Comparison of ENCODE assay signal across 19 cellular contexts in the genomic region with DNA sequence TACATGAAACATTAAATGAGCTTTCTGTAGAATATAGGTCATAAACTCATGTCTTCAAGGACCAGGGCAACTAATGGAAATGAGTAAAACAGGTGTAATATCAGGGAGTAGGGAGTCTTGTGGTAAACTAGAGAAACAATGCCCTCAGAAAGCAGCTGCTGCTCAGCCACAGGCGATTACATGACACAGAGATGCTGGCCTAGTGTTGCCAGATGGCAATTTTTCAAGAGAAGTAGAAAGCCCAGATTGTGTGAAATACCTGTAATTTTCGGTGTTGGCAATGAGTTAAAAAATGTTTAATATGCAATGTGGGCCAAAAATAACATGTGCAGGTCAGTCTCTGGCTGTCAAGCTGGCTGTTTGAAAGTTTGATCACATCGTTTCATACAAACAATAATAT. TPM values are rescaled to one million over a fixed set of nuclear protein-coding genes. Genes with fewer than 3 reads are reported as not detected.
DNase-seq lines count a peak whose midpoint lies in the region; ATAC-seq and TF ChIP-seq lines count a peak whose summit lies in the region.
"Had no signal": no experiment of that assay in that cellular context is flagged by ENCODE, and none has a peak within 500 bp of the region (broad histone marks: within the 10 kb centered on the region; RNA-seq: fewer than 3 reads in every experiment).

No MANE protein-coding gene starts in this region.

- BruUV-seq in PC-3 (replicated peaks; lab: Mats Ljungman, UMichigan), result no TSS peak

- no peak overlapping the region for H3K4me3 ChIP-seq in PC-3 (ENCODE audit: low read length)
- no peak overlapping the region for H3K4me3 ChIP-seq in Karpas-422 (ENCODE audit: low read length)
- H3K4me3 ChIP-seq: ascending aorta, coronary artery, left lung had no signal

- no peaks in the 10 kb centered on the region for H3F3A ChIP-seq in PC-3 (ENCODE audit: low read length, unreplicated experiment)

- H3K79me2 ChIP-seq in PC-3 (ENCODE audit: low read length), result peaks cover 81% of the 10 kb centered on the region
- no peaks in the 10 kb centered on the region for H3K79me2 ChIP-seq in Karpas-422 (ENCODE audit: low read length)

- intact Hi-C loops in PC-3 (cut with micrococcal nuclease), result no loop called here
- intact Hi-C loops in Right ventricle myocardium superior (cut with DNase I), result no loop called here

- peak; percentile 45 for DNase-seq in AG20443 (ENCODE audit: low spot score)
- DNase-seq in NCI-H1694 (lab: John Stamatoyannopoulos, UW), result peak; percentile 19
- DNase-seq in PC-3, result no peak
- DNase-seq in Right ventricle myocardium superior, result no peak
- DNase-seq in NCI-H526 treated with DMSO at 0.1 percent for 48 hours (lab: John Stamatoyannopoulos, UW), result no peak
- no peak for DNase-seq in Karpas-422
- no peak for DNase-seq in dermis blood vessel endothelial cell
- DNase-seq: ACHN; activated CD4-positive, alpha-beta memory T cell treated with anti-CD3 and anti-CD28 coated beads for 36 hours; activated naive CD4-positive, alpha-beta T cell treated with anti-CD3 and anti-CD28 coated beads for 36 hours; CD4-positive, alpha-beta T cell; left lung; NCI-H187 treated with DMSO at 0.1 percent for 48 hours; stimulated activated CD4-positive, alpha-beta T cell treated with anti-CD3 and anti-CD28 coated beads, Interleukin-2, amount 100 ng/mL, for 48 hours; SW 1271 had no signal

- ATAC-seq in PC-3 (peak; percentile 21; the same call in 1 of the 2 replicates), Right ventricle myocardium superior (ENCODE audit: poor library complexity) (peak; percentile 54), GM21825 (IDR thresholded peaks at IDR 0.05; ENCODE audit: unreplicated experiment) (no peak)
- ATAC-seq: esophagus mucosa, left lung had no signal

- no peak overlapping the region for H3K9ac ChIP-seq in PC-3 (ENCODE audit: low read length)
- no peak overlapping the region for H3K9ac ChIP-seq in Karpas-422 (ENCODE audit: low read length)

- H3K4me1 ChIP-seq in PC-3 (ENCODE audit: insufficient read depth, low read length), result peaks cover 39% of the 10 kb centered on the region
- H3K4me1 ChIP-seq in Karpas-422 (ENCODE audit: low read length), result no peaks in the 10 kb centered on the region
- H3K4me1 ChIP-seq: ascending aorta had no signal

- H4K20me1 ChIP-seq in PC-3 (ENCODE audit: low read length) (peaks cover 13% of the 10 kb centered on the region; the same call in 1 of the 2 replicates), Karpas-422 (ENCODE audit: insufficient read depth, low read depth, low read length) (0 out of 2 replicates have a peak, but pooled peaks cover 4% of the 10 kb centered on the region)

- POLR2A ChIA-PET in PC-3 (lab: Charles Lee; ENCODE audit: unreplicated experiment), result interaction anchor here (0.6 kb wide), 1 partner anchor 65 kb away, joined by 3 read pairs; no protein-coding TSS in a partner anchor

- no peaks in the 10 kb centered on the region for H3K27me3 ChIP-seq in PC-3 (ENCODE audit: low read length)
- no peaks in the 10 kb centered on the region for H3K27me3 ChIP-seq in Karpas-422 (ENCODE audit: low read length)
- H3K27me3 ChIP-seq: ascending aorta, left lung had no signal

- H3K4me2 ChIP-seq in PC-3 (ENCODE audit: low read length), result no peak overlapping the region
- no peak overlapping the region for H3K4me2 ChIP-seq in Karpas-422 (ENCODE audit: low read depth, low read length, poor library complexity, severe bottlenecking)

- H3K27ac ChIP-seq in PC-3 (ENCODE audit: low read length) (no peak overlapping the region), Karpas-422 (ENCODE audit: low read length) (no peak overlapping the region)
- H3K27ac ChIP-seq: ascending aorta, coronary artery, left lung had no signal

- H3K9me3 ChIP-seq in PC-3 (ENCODE audit: low read length) (no peaks in the 10 kb centered on the region), Karpas-422 (ENCODE audit: low read length) (no peaks in the 10 kb centered on the region)
- H3K9me3 ChIP-seq: ascending aorta, left lung had no signal

- no peaks in the 10 kb centered on the region for H3K9me2 ChIP-seq in PC-3 (replicated peaks; ENCODE audit: low read length)
- no peaks in the 10 kb centered on the region for H3K9me2 ChIP-seq in Karpas-422 (replicated peaks; ENCODE audit: insufficient read depth, low read length)

- H3K36me3 ChIP-seq in PC-3 (ENCODE audit: low read depth, low read length) (peaks cover 2% of the 10 kb centered on the region; the same call in 1 of the 2 replicates), Karpas-422 (ENCODE audit: insufficient read depth, low read length) (no peaks in the 10 kb centered on the region)
- H3K36me3 ChIP-seq: ascending aorta, left lung had no signal

- TF ChIP-seq CTCF in PC-3 (conservative IDR thresholded peaks at IDR 0.05; ENCODE audit: low read depth, low read length), result no peak

- CTCF ChIA-PET in PC-3 (lab: Charles Lee), result no interaction called here

- H2AFZ ChIP-seq in PC-3 (ENCODE audit: low read length) (no peak overlapping the region), Karpas-422 (ENCODE audit: low read length) (no peak overlapping the region)

RNA-seq across cellular contexts. Expression of a gene that starts 23.4 kb away (rescaled TPM):
- total RNA-seq in PC-3 (2014; rRNA removed) (28.2 and 33.9 TPM in 2 replicates), Right ventricle myocardium superior (51.1 TPM), dermis blood vessel endothelial cell (5.4 and 14.4 TPM in 2 replicates)
- 4.3 and 4.7 TPM in 2 replicates for total RNA-seq in Karpas-422 (2014; rRNA removed; shearing (Covaris generic); ENCODE audit: low replicate concordance)

Comparison
In these comparisons a context has a peak if more than half of its experiments do, and no peak if none do; other contexts are left out.
1. DNase-seq: peak in AG20443 (single experiment) and NCI-H1694 (single experiment); none in PC-3 (single experiment), Right ventricle myocardium superior (single experiment), NCI-H526 treated with DMSO at 0.1 percent for 48 hours (single experiment), Karpas-422 (single experiment) and dermis blood vessel endothelial cell (single experiment).